In genomic region chr16:14097182-14097951, GRCh38 we compare ENCODE assay signal across 1 cellular context.
TF ChIP-seq lines count a peak whose summit lies in the region.

No MANE protein-coding gene starts in this region.

TF ChIP-seq in liver, 16 proteins besides CTCF, POLR2A, EP300 and RAD21 (continued from another document):
- TF ChIP-seq, protein P1, sequence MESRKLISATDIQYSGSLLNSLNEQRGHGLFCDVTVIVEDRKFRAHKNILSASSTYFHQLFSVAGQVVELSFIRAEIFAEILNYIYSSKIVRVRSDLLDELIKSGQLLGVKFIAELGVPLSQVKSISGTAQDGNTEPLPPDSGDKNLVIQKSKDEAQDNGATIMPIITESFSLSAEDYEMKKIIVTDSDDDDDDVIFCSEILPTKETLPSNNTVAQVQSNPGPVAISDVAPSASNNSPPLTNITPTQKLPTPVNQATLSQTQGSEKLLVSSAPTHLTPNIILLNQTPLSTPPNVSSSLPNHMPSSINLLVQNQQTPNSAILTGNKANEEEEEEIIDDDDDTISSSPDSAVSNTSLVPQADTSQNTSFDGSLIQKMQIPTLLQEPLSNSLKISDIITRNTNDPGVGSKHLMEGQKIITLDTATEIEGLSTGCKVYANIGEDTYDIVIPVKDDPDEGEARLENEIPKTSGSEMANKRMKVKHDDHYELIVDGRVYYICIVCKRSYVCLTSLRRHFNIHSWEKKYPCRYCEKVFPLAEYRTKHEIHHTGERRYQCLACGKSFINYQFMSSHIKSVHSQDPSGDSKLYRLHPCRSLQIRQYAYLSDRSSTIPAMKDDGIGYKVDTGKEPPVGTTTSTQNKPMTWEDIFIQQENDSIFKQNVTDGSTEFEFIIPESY (IDR thresholded peaks at IDR 0.05) = no peak
